Comparison of ENCODE assay signal across 24 cellular contexts in the genomic region with DNA sequence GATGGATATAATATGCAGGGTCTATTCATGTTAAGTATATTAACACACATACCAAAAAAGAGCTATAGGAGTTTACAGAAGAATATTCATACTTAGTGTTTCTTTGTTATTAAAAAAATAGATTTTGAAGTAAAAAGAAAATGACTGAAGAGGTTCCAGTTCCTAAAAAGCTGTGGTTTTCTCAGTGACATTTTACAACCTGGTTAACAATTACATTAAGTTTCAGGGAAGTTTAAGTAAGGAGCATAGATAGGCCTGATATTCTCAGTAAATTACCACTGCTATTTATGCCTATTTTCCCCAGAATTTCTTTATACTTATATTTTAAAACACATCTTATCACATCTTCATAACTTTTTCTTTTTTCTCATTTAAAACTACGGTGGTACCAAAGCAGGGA. TPM values are rescaled to one million over a fixed set of nuclear protein-coding genes. Genes with fewer than 3 reads are reported as not detected.
DNase-seq lines count a peak whose midpoint lies in the region; ATAC-seq, FAIRE-seq and TF ChIP-seq lines count a peak whose summit lies in the region.
"Had no signal": no experiment of that assay in that cellular context is flagged by ENCODE, and none has a peak within 500 bp of the region (broad histone marks: within the 10 kb centered on the region; RNA-seq: fewer than 3 reads in every experiment).

No MANE protein-coding gene starts in this region.

- no peak overlapping the region for H3K4me3 Mint-ChIP-seq in nephron progenitor cell
- H3K4me3 Mint-ChIP-seq in activated T-helper 17 cell treated with anti-CD3 and anti-CD28 coated beads, Interleukin-2, amount 50 U/mL, for 72 hours: no peak overlapping the region
- H3K4me3 Mint-ChIP-seq: immature natural killer cell; naive thymus-derived CD4-positive, alpha-beta T cell had no signal

- TF ChIP-seq POLR2A in GM12892 (IDR thresholded peaks at IDR 0.05; ENCODE audit: low read depth, low read length): no peak

- H3K36me3 ChIP-seq in RWPE2 (ENCODE audit: low read depth): no peaks in the 10 kb centered on the region
- H3K36me3 ChIP-seq: BE2C, esophagus squamous epithelium had no signal

- H3K27me3 Mint-ChIP-seq in nephron progenitor cell (ENCODE audit: low read depth, poor library complexity): peaks cover 2% of the 10 kb centered on the region
- peaks cover 5% of the 10 kb centered on the region for H3K27me3 Mint-ChIP-seq in activated T-helper 17 cell treated with anti-CD3 and anti-CD28 coated beads, Interleukin-2, amount 50 U/mL, for 72 hours

- peaks cover 10% of the 10 kb centered on the region for H3K4me1 Mint-ChIP-seq in nephron progenitor cell
- H3K4me1 Mint-ChIP-seq in activated T-helper 17 cell treated with anti-CD3 and anti-CD28 coated beads, Interleukin-2, amount 50 U/mL, for 72 hours: no peaks in the 10 kb centered on the region
- H3K4me1 Mint-ChIP-seq: immature natural killer cell had no signal

- peaks cover 9% of the 10 kb centered on the region for H3K36me3 Mint-ChIP-seq in nephron progenitor cell (ENCODE audit: low read depth)
- H3K36me3 Mint-ChIP-seq in activated T-helper 17 cell treated with anti-CD3 and anti-CD28 coated beads, Interleukin-2, amount 50 U/mL, for 72 hours (ENCODE audit: low read depth): no peaks in the 10 kb centered on the region
- H3K36me3 Mint-ChIP-seq: immature natural killer cell had no signal

- ATAC-seq in GM18861 (IDR thresholded peaks at IDR 0.05; ENCODE audit: unreplicated experiment): peak; percentile 45
- ATAC-seq in GM21529 (IDR thresholded peaks at IDR 0.05; ENCODE audit: unreplicated experiment): peak; percentile 41
- ATAC-seq in RWPE2 (ENCODE audit: low read depth): no peak
- no peak for ATAC-seq in activated T-helper 17 cell treated with anti-CD3 and anti-CD28 coated beads, Interleukin-2, amount 50 U/mL, for 72 hours (replicated peaks)
- ATAC-seq: naive thymus-derived CD4-positive, alpha-beta T cell had no signal

- DNase-seq in RWPE2 (ENCODE audit: low spot score) (no peak), nephron progenitor cell (no peak), T-helper 1 cell (no peak), AG20443 (ENCODE audit: low spot score) (no peak), GM12892 (ENCODE audit: insufficient read length) (no peak)
- DNase-seq: activated CD4-positive, alpha-beta T cell treated with anti-CD3 and anti-CD28 coated beads for 4 hours; activated effector memory CD4-positive, alpha-beta T cell treated with anti-CD3 and anti-CD28 coated beads, Interleukin-2, amount 50 U/mL, for 16 hours; BE2C; central memory CD4-positive, alpha-beta T cell; effector CD4-positive, alpha-beta T cell; esophagus squamous epithelium; immature natural killer cell; naive thymus-derived CD4-positive, alpha-beta T cell; small intestine; stimulated activated CD4-positive, alpha-beta T cell treated with anti-CD3 and anti-CD28 coated beads, Interleukin-4, amount 100 ng/mL, for 24 hours had no signal

- peak overlapping the region; percentile 98 for H3K27ac ChIP-seq in RWPE2 (ENCODE audit: poor library complexity, severe bottlenecking)
- H3K27ac ChIP-seq: SK-N-MC had no signal

- peaks cover 42% of the 10 kb centered on the region for H3K4me1 ChIP-seq in RWPE2 (ENCODE audit: insufficient read depth, poor library complexity, severe bottlenecking)

- H3K9me3 ChIP-seq in RWPE2 (ENCODE audit: severe bottlenecking): no peaks in the 10 kb centered on the region
- H3K9me3 ChIP-seq: BE2C, esophagus squamous epithelium had no signal

- no peak for FAIRE-seq in GM12892 (lab: Jason Lieb, UNC)
- FAIRE-seq: D721Med, TTC549 had no signal

- H3K9me3 Mint-ChIP-seq in nephron progenitor cell: peaks cover 10% of the 10 kb centered on the region
- peaks cover 7% of the 10 kb centered on the region for H3K9me3 Mint-ChIP-seq in activated T-helper 17 cell treated with anti-CD3 and anti-CD28 coated beads, Interleukin-2, amount 50 U/mL, for 72 hours

- no peak overlapping the region for H3K4me3 ChIP-seq in RWPE2 (ENCODE audit: severe bottlenecking)
- H3K4me3 ChIP-seq: esophagus squamous epithelium, SK-N-MC had no signal

- no peak for TF ChIP-seq CTCF in RWPE2 (IDR thresholded peaks at IDR 0.05; ENCODE audit: poor library complexity, severe bottlenecking)
- TF ChIP-seq CTCF in nephron progenitor cell (IDR thresholded peaks at IDR 0.05): no peak

- H3K27me3 ChIP-seq in RWPE2 (ENCODE audit: insufficient read depth, poor library complexity, severe bottlenecking): no peaks in the 10 kb centered on the region
- H3K27me3 ChIP-seq: BE2C, esophagus squamous epithelium had no signal

- peak overlapping the region; percentile 47 for H3K27ac Mint-ChIP-seq in nephron progenitor cell
- no peak overlapping the region for H3K27ac Mint-ChIP-seq in activated T-helper 17 cell treated with anti-CD3 and anti-CD28 coated beads, Interleukin-2, amount 50 U/mL, for 72 hours
- H3K27ac Mint-ChIP-seq: immature natural killer cell; naive thymus-derived CD4-positive, alpha-beta T cell had no signal

RNA-seq across cellular contexts. Expression of a gene that starts 43.6 kb away (rescaled TPM):
- total RNA-seq in activated T-helper 17 cell treated with anti-CD3 and anti-CD28 coated beads, Interleukin-2, amount 50 U/mL, for 72 hours: not detected
- polyA plus RNA-seq in GM12892 (2012; ENCODE audit: missing spikeins): not detected
- total RNA-seq: glomerular endothelial cell, lung microvascular endothelial cell, OCI-LY7 had no signal
- polyA plus RNA-seq: naive thymus-derived CD4-positive, alpha-beta T cell had no signal

Comparison
In these comparisons a context has a peak if more than half of its experiments do, and no peak if none do; other contexts are left out.
1. ATAC-seq: peak in GM18861 (single experiment) and GM21529 (single experiment); none in RWPE2 (single experiment) and activated T-helper 17 cell treated with anti-CD3 and anti-CD28 coated beads, Interleukin-2, amount 50 U/mL, for 72 hours (single experiment).